20 cellular contexts compared by ENCODE assay signal in genomic region chrX:63713510-63713909, GRCh38.
DNase-seq lines count a peak whose midpoint lies in the region; ATAC-seq, FAIRE-seq and TF ChIP-seq lines count a peak whose summit lies in the region.
"Had no signal": no experiment of that assay in that cellular context is flagged by ENCODE, and none has a peak within 500 bp of the region (broad histone marks: within the 10 kb centered on the region; RNA-seq: fewer than 3 reads in every experiment).

No MANE protein-coding gene starts in this region.

- no peaks in the 10 kb centered on the region for H3K27me3 ChIP-seq in right cardiac atrium (ENCODE audit: control insufficient read depth, insufficient read depth)

- no peaks in the 10 kb centered on the region for H3K9me3 ChIP-seq in right cardiac atrium (ENCODE audit: control insufficient read depth, low read length)
- H3K9me3 ChIP-seq: HAP-1, mucosa of descending colon had no signal

- no peak for FAIRE-seq in HTR-8/SVneo (lab: Jason Lieb, UNC)
- FAIRE-seq: GM12878 had no signal

- WGBS in right cardiac atrium, result 29% methylated on average over 2 of the region's 2 CpGs

- H3K4me3 ChIP-seq in cardiac fibroblast (replicated peaks in 1 of 2; ENCODE audit: low read depth in 2 of 2, low read length in 2 of 2), result no peak overlapping the region
- H3K4me3 ChIP-seq in right cardiac atrium (ENCODE audit: low read length), result no peak overlapping the region
- H3K4me3 ChIP-seq in retinal pigment epithelial cell (ENCODE audit: low read length), result no peak overlapping the region
- H3K4me3 ChIP-seq: dorsolateral prefrontal cortex, GM12878, HAP-1, mucosa of descending colon had no signal

- intact Hi-C loops in right cardiac atrium (cut with DNase I), result no loop called here

- TF ChIP-seq CTCF in cardiac fibroblast (IDR thresholded peaks at IDR 0.05; ENCODE audit: low read depth, low read length) (no peak), retinal pigment epithelial cell (conservative IDR thresholded peaks at IDR 0.05; ENCODE audit: low read depth, low read length) (no peak)

- no peaks in the 10 kb centered on the region for H3K4me1 ChIP-seq in right cardiac atrium (ENCODE audit: control insufficient read depth, insufficient read depth, low read length)
- H3K4me1 ChIP-seq: HAP-1 had no signal

- DNase-seq in NCI-H1105 treated with DMSO at 0.1 percent for 48 hours (lab: John Stamatoyannopoulos, UW), result peak; percentile 8
- no peak for DNase-seq in NCI-H1105 (lab: John Stamatoyannopoulos, UW)
- DNase-seq in cardiac fibroblast (ENCODE audit: low read depth in 2 of 2), result peak; percentile 3 to 61
- peak; percentile 14 to 53 (median 40) for DNase-seq in right cardiac atrium
- DNase-seq in retinal pigment epithelial cell (ENCODE audit: low read depth), result peak; percentile 33
- no peak for DNase-seq in mesenteric fat pad (ENCODE audit: low spot score)
- DNase-seq in HTR-8/SVneo (ENCODE audit: insufficient read length, low spot score), result no peak
- no peak for DNase-seq in NCI-H1930 (lab: John Stamatoyannopoulos, UW)
- DNase-seq: activated CD8-positive, alpha-beta memory T cell treated with anti-CD3 and anti-CD28 coated beads for 24 hours; activated effector memory CD4-positive, alpha-beta T cell treated with Interleukin-2 at 50 U/mL for 16 hours; anterior cingulate cortex; CD4-positive, CD25-positive, alpha-beta regulatory T cell; dorsolateral prefrontal cortex; mucosa of descending colon; NCI-H1092 treated with DMSO at 0.1 percent for 48 hours; NCI-H446 treated with DMSO at 0.1 percent for 48 hours; WERI-Rb-1 had no signal

- H3K27ac ChIP-seq in right cardiac atrium (ENCODE audit: low read length), result peak overlapping the region; percentile 78
- H3K27ac ChIP-seq: 22Rv1, dorsolateral prefrontal cortex, WERI-Rb-1 had no signal

- ATAC-seq in right cardiac atrium, result peak; percentile 76 to 87
- ATAC-seq: GM12878, mucosa of descending colon had no signal

Comparison
In these comparisons a context has a peak if more than half of its experiments do, and no peak if none do; other contexts are left out.
1. DNase-seq: peak in NCI-H1105 treated with DMSO at 0.1 percent for 48 hours (single experiment), cardiac fibroblast (2 of 2), right cardiac atrium (3 of 3) and retinal pigment epithelial cell (single experiment); none in NCI-H1105 (single experiment), mesenteric fat pad (single experiment), HTR-8/SVneo (single experiment) and NCI-H1930 (0 of 2).